Comparison of ENCODE assay signal across 12 cellular contexts in genomic region chr4:108355523-108356208, GRCh38.
DNase-seq lines count a peak whose midpoint lies in the region; ATAC-seq and TF ChIP-seq lines count a peak whose summit lies in the region.
"Had no signal": no experiment of that assay in that cellular context is flagged by ENCODE, and none has a peak within 500 bp of the region (broad histone marks: within the 10 kb centered on the region; RNA-seq: fewer than 3 reads in every experiment).

No MANE protein-coding gene starts in this region.

- peaks cover 3% of the 10 kb centered on the region for H3K27me3 Mint-ChIP-seq in activated T-helper 2 cell treated with anti-CD3 and anti-CD28 coated beads, Interferon-gamma antibody, Interleukin-2, Interleukin-4, amounts not matched to agents 10 μg/mL and 5 μg/mL and 100 μg/mL, durations not matched to agents 14 hours and 24 hours and 36 hours (ENCODE audit: low read depth)
- no peaks in the 10 kb centered on the region for H3K27me3 Mint-ChIP-seq in nephron progenitor cell (ENCODE audit: low read depth, poor library complexity)

- no peak for TF ChIP-seq CTCF in nephron progenitor cell (IDR thresholded peaks at IDR 0.05)

- H3K4me3 Mint-ChIP-seq in activated T-helper 2 cell treated with anti-CD3 and anti-CD28 coated beads, Interferon-gamma antibody, Interleukin-2, Interleukin-4, amounts not matched to agents 10 μg/mL and 5 μg/mL and 100 μg/mL, durations not matched to agents 14 hours and 24 hours and 36 hours (ENCODE audit: low read depth): no peak overlapping the region
- no peak overlapping the region for H3K4me3 Mint-ChIP-seq in nephron progenitor cell

- DNase-seq in activated CD4-positive, alpha-beta T cell treated with anti-CD3 and anti-CD28 coated beads for 48 hours: peak; percentile 18
- DNase-seq in activated CD4-positive, alpha-beta T cell treated with anti-CD3 and anti-CD28 coated beads, Interleukin-2, amount 50 U/mL, for 1 hour: no peak
- DNase-seq in NCI-H446 treated with DMSO at 0.1 percent for 48 hours (lab: John Stamatoyannopoulos, UW) (peak; percentile 23), nephron progenitor cell (no peak), anterior cingulate cortex (lab: John Stamatoyannopoulos, UW) (no peak)
- DNase-seq in activated T-helper 2 cell treated with anti-CD3 and anti-CD28 coated beads, Interferon-gamma antibody, Interleukin-2, Interleukin-4, amounts not matched to agents 10 μg/mL and 5 μg/mL and 100 μg/mL, durations not matched to agents 14 hours and 24 hours and 36 hours (ENCODE audit: low spot score): peak; percentile 14
- DNase-seq: gastrocnemius medialis, GF-D8, left lung, SHP77 treated with DMSO at 0.1 percent for 48 hours had no signal

- no peak overlapping the region for H3K27ac Mint-ChIP-seq in activated T-helper 2 cell treated with anti-CD3 and anti-CD28 coated beads, Interferon-gamma antibody, Interleukin-2, Interleukin-4, amounts not matched to agents 10 μg/mL and 5 μg/mL and 100 μg/mL, durations not matched to agents 14 hours and 24 hours and 36 hours
- H3K27ac Mint-ChIP-seq in nephron progenitor cell: peak overlapping the region; percentile 36

- ATAC-seq in GM19023 (IDR thresholded peaks at IDR 0.05; ENCODE audit: unreplicated experiment) (no peak), HG03342 (IDR thresholded peaks at IDR 0.05; ENCODE audit: unreplicated experiment) (no peak)
- ATAC-seq: gastrocnemius medialis, left lung had no signal

- no peaks in the 10 kb centered on the region for H3K36me3 Mint-ChIP-seq in activated T-helper 2 cell treated with anti-CD3 and anti-CD28 coated beads, Interferon-gamma antibody, Interleukin-2, Interleukin-4, amounts not matched to agents 10 μg/mL and 5 μg/mL and 100 μg/mL, durations not matched to agents 14 hours and 24 hours and 36 hours (ENCODE audit: low read depth)
- no peaks in the 10 kb centered on the region for H3K36me3 Mint-ChIP-seq in nephron progenitor cell (ENCODE audit: low read depth)

- intact Hi-C loops in activated T-helper 2 cell treated with anti-CD3 and anti-CD28 coated beads, Interferon-gamma antibody, Interleukin-2, Interleukin-4, amounts not matched to agents 10 μg/mL and 5 μg/mL and 100 μg/mL, durations not matched to agents 14 hours and 24 hours and 36 hours (cut with micrococcal nuclease): loop anchor here (2.0 to 5.0 kb wide), 2 partner anchors 13 to 72 kb away; no protein-coding TSS in a partner anchor

- H3K4me1 Mint-ChIP-seq in activated T-helper 2 cell treated with anti-CD3 and anti-CD28 coated beads, Interferon-gamma antibody, Interleukin-2, Interleukin-4, amounts not matched to agents 10 μg/mL and 5 μg/mL and 100 μg/mL, durations not matched to agents 14 hours and 24 hours and 36 hours (ENCODE audit: low read depth): peaks cover 49% of the 10 kb centered on the region
- H3K4me1 Mint-ChIP-seq in nephron progenitor cell: peaks cover 69% of the 10 kb centered on the region

- no peaks in the 10 kb centered on the region for H3K9me3 Mint-ChIP-seq in activated T-helper 2 cell treated with anti-CD3 and anti-CD28 coated beads, Interferon-gamma antibody, Interleukin-2, Interleukin-4, amounts not matched to agents 10 μg/mL and 5 μg/mL and 100 μg/mL, durations not matched to agents 14 hours and 24 hours and 36 hours
- H3K9me3 Mint-ChIP-seq in nephron progenitor cell: no peaks in the 10 kb centered on the region

Comparison
In these comparisons a context has a peak if more than half of its experiments do, and no peak if none do; other contexts are left out.
1. DNase-seq: peak in activated CD4-positive, alpha-beta T cell treated with anti-CD3 and anti-CD28 coated beads for 48 hours (single experiment), NCI-H446 treated with DMSO at 0.1 percent for 48 hours (single experiment) and activated T-helper 2 cell treated with anti-CD3 and anti-CD28 coated beads, Interferon-gamma antibody, Interleukin-2, Interleukin-4, amounts not matched to agents 10 μg/mL and 5 μg/mL and 100 μg/mL, durations not matched to agents 14 hours and 24 hours and 36 hours (single experiment); none in activated CD4-positive, alpha-beta T cell treated with anti-CD3 and anti-CD28 coated beads, Interleukin-2, amount 50 U/mL, for 1 hour (single experiment), nephron progenitor cell (single experiment) and anterior cingulate cortex (0 of 58).